ENCODE assay signal across 16 cellular contexts in genomic region chr2:220556658-220557057, GRCh38.
DNase-seq lines count a peak whose midpoint lies in the region; TF ChIP-seq lines count a peak whose summit lies in the region.
"Had no signal": no experiment of that assay in that cellular context is flagged by ENCODE, and none has a peak within 500 bp of the region (broad histone marks: within the 10 kb centered on the region; RNA-seq: fewer than 3 reads in every experiment).

No MANE protein-coding gene starts in this region.

- POLR2A ChIA-PET in AG04449 (lab: Yijun Ruan, JAX): no interaction called here

- TF ChIP-seq CTCF in AG04449 (IDR thresholded peaks at IDR 0.05; ENCODE audit: insufficient read depth, low read length, missing control alignments): no peak
- TF ChIP-seq CTCF in kidney epithelial cell (IDR thresholded peaks at IDR 0.05; ENCODE audit: insufficient read depth, low read length, poor library complexity, severe bottlenecking): no peak

- H3K36me3 ChIP-seq in kidney epithelial cell (ENCODE audit: control insufficient read depth, insufficient read depth, low read length): no peaks in the 10 kb centered on the region
- H3K36me3 ChIP-seq: SJCRH30, transverse colon had no signal

- CTCF ChIA-PET in AG04449 (lab: Yijun Ruan, JAX): interaction anchor here (0.8 kb wide), 1 partner anchor 13 kb away, joined by 3 read pairs; no protein-coding TSS in a partner anchor

- no peaks in the 10 kb centered on the region for H3K27me3 ChIP-seq in kidney epithelial cell (ENCODE audit: control insufficient read depth, insufficient read depth, low read length)
- H3K27me3 ChIP-seq: SJCRH30, transverse colon had no signal

- H3K4me3 ChIP-seq in AG04449 (ENCODE audit: low read depth, low read length): no peak overlapping the region
- no peak overlapping the region for H3K4me3 ChIP-seq in kidney epithelial cell (ENCODE audit: low read depth, low read length)
- H3K4me3 ChIP-seq: SJCRH30, transverse colon had no signal

- DNase-seq in AG04449 (ENCODE audit: low read depth, low spot score) (peak; percentile 24), HT1080 (ENCODE audit: low read depth) (peak; percentile 81), astrocyte of the hippocampus (ENCODE audit: low read depth, low spot score) (peak; percentile 81), kidney epithelial cell (ENCODE audit: low read depth) (peak; percentile 43), NCI-H2196 treated with DMSO at 0.1 percent for 48 hours (lab: John Stamatoyannopoulos, UW; ENCODE audit: unreplicated experiment) (no peak), cortex of kidney (lab: John Stamatoyannopoulos, UW) (no peak), nucleus accumbens (lab: John Stamatoyannopoulos, UW) (no peak)
- DNase-seq in central memory CD4-positive, alpha-beta T cell: no peak
- DNase-seq: activated CD4-positive, alpha-beta T cell treated with anti-CD3 and anti-CD28 coated beads, Interleukin-2, amount 50 U/mL, for 48 hours; AML-193; anterior cingulate cortex; NCI-H1048; SJCRH30; stimulated activated CD4-positive, alpha-beta T cell treated with anti-CD3 and anti-CD28 coated beads, Interleukin-2, amount 100 ng/mL, for 24 hours; T1000; transverse colon had no signal

Comparison
In these comparisons a context has a peak if more than half of its experiments do, and no peak if none do; other contexts are left out.
1. DNase-seq: peak in AG04449 (single experiment), HT1080 (single experiment), astrocyte of the hippocampus (single experiment) and kidney epithelial cell (single experiment); none in NCI-H2196 treated with DMSO at 0.1 percent for 48 hours (single experiment), cortex of kidney (single experiment), nucleus accumbens (0 of 56) and central memory CD4-positive, alpha-beta T cell (single experiment).